ENCODE assay signal across 8 cellular contexts in genomic region chr20:46057856-46058655, GRCh38. TPM values are rescaled to one million over a fixed set of nuclear protein-coding genes. Genes with fewer than 3 reads are reported as not detected.
DNase-seq lines count a peak whose midpoint lies in the region; ATAC-seq and TF ChIP-seq lines count a peak whose summit lies in the region.

No MANE protein-coding gene starts in this region.

- TF ChIP-seq CTCF in GM13976 (IDR thresholded peaks at IDR 0.05; ENCODE audit: borderline replicate concordance, control extremely low read depth, extremely low read depth, insufficient read depth, missing control alignments): no peak
- TF ChIP-seq CTCF in psoas muscle (IDR thresholded peaks at IDR 0.05): no peak

- H3K27ac ChIP-seq in psoas muscle: no peak overlapping the region

- peak; percentile 21 to 31 for ATAC-seq in activated T-cell treated with anti-CD3 and anti-CD28 coated beads, Interleukin-2, amount 50 U/mL, for 4 hours
- ATAC-seq in psoas muscle: peak in 3 of 4 donors; percentile 52 to 66 (median 58)
- ATAC-seq in HG03439 (IDR thresholded peaks at IDR 0.05; ENCODE audit: unreplicated experiment): no peak
- ATAC-seq in HG03342 (IDR thresholded peaks at IDR 0.05; ENCODE audit: unreplicated experiment): no peak

- peaks cover 35% of the 10 kb centered on the region for H3K36me3 Mint-ChIP-seq in activated T-cell treated with anti-CD3 and anti-CD28 coated beads, Interleukin-2, amount 50 U/mL, for 4 hours (ENCODE audit: insufficient read depth)

- peaks cover 19% of the 10 kb centered on the region for H3K27me3 Mint-ChIP-seq in activated T-cell treated with anti-CD3 and anti-CD28 coated beads, Interleukin-2, amount 50 U/mL, for 4 hours (ENCODE audit: low read depth)

- H3K4me3 Mint-ChIP-seq in activated T-cell treated with anti-CD3 and anti-CD28 coated beads, Interleukin-2, amount 50 U/mL, for 4 hours: peak overlapping the region; percentile 5

- no peaks in the 10 kb centered on the region for H3K9me3 Mint-ChIP-seq in activated T-cell treated with anti-CD3 and anti-CD28 coated beads, Interleukin-2, amount 50 U/mL, for 4 hours

- WGBS in psoas muscle, 3 donors: 4 to 11% (median 10%) methylated on average over 58 to 72 of the region's 72 CpGs

- in situ Hi-C loops in GM13976 (cut with MboI; ENCODE audit: low sequenced_read_pairs, unreplicated experiment): no loop called here

- H3K36me3 ChIP-seq in psoas muscle (ENCODE audit: insufficient read depth in 1 of 2, low read depth in 1 of 2) (peaks cover 8 to 36% of the 10 kb centered on the region in 2 donors), MG63 (peaks cover 26% of the 10 kb centered on the region)

- peaks cover 0 to 19% (median 2%) of the 10 kb centered on the region in 3 donors for H3K27me3 ChIP-seq in psoas muscle (ENCODE audit: insufficient read depth in 3 of 3, low read length in 2 of 3)
- H3K27me3 ChIP-seq in MG63: peaks cover 10% of the 10 kb centered on the region

- intact Hi-C loops in cardiac septum (cut with DNase I) (no loop called here), psoas muscle (cut with DNase I) (no loop called here)

- no peaks in the 10 kb centered on the region for H3K9me3 ChIP-seq in psoas muscle
- H3K9me3 ChIP-seq in MG63: no peaks in the 10 kb centered on the region

- peaks cover 50% of the 10 kb centered on the region for H3K4me1 Mint-ChIP-seq in activated T-cell treated with anti-CD3 and anti-CD28 coated beads, Interleukin-2, amount 50 U/mL, for 4 hours (ENCODE audit: low read depth)

- peaks cover 9% of the 10 kb centered on the region for H3K4me1 ChIP-seq in psoas muscle

- H3K4me3 ChIP-seq in psoas muscle: peak overlapping the region; percentile 29
- H3K4me3 ChIP-seq in MG63: no peak overlapping the region

- DNase-seq in GM13976 (ENCODE audit: low spot score) (peak; percentile 35), cardiac septum (ENCODE audit: low spot score) (peak; percentile 89), psoas muscle (peak; percentile 49 to 78), MG63 (no peak), NCI-H2196 treated with DMSO at 0.1 percent for 48 hours (lab: John Stamatoyannopoulos, UW; ENCODE audit: unreplicated experiment) (no peak)
- no peak for DNase-seq in activated T-cell treated with anti-CD3 and anti-CD28 coated beads, Interleukin-2, amount 50 U/mL, for 4 hours

RNA-seq across cellular contexts. Expression of gene SLC12A5, which starts 29.0 kb away (rescaled TPM):
- not detected for total RNA-seq in activated T-cell treated with anti-CD3 and anti-CD28 coated beads, Interleukin-2, amount 50 U/mL, for 4 hours
- total RNA-seq in cardiac septum (0.73 TPM), psoas muscle (not detected)
- polyA plus RNA-seq in psoas muscle: under 1 TPM in 1 of 3 donors, not detected in 2; 0.29 TPM
- 0.15 and 0.72 TPM in 2 replicates for total RNA-seq in MG63 (2014; rRNA removed; shearing (Covaris generic); ENCODE audit: low replicate concordance)

RNA-seq across cellular contexts. Expression of gene NCOA5, which starts 31.7 kb away (rescaled TPM):
- total RNA-seq in activated T-cell treated with anti-CD3 and anti-CD28 coated beads, Interleukin-2, amount 50 U/mL, for 4 hours: 10 to 100 TPM; 38.2 to 45.0 (median 43.3) TPM
- total RNA-seq in cardiac septum: 12.3 TPM
- 10 to 100 TPM; 11.2 to 17.3 (median 12.4) TPM for total RNA-seq in psoas muscle
- 10 to 100 TPM in 1 of 3 donors, 1 to 10 TPM in 2; 8.8 to 17.2 (median 9.6) TPM for polyA plus RNA-seq in psoas muscle
- total RNA-seq in MG63 (2014; rRNA removed; shearing (Covaris generic); ENCODE audit: low replicate concordance): 9.2 and 24.9 TPM in 2 replicates

RNA-seq across cellular contexts. Expression of gene MMP9, which starts 49.3 kb away (rescaled TPM):
- under 1 TPM in 2 of 3 donors, not detected in 1; 0.08 to 0.10 TPM for total RNA-seq in activated T-cell treated with anti-CD3 and anti-CD28 coated beads, Interleukin-2, amount 50 U/mL, for 4 hours
- total RNA-seq in cardiac septum (2.4 TPM), psoas muscle (1 to 10 TPM in 1 of 4 donors, under 1 TPM in 3; 0.30 to 1.2 (median 0.53) TPM)
- polyA plus RNA-seq in psoas muscle: under 1 TPM; 0.07 to 0.20 (median 0.19) TPM
- 0.07 TPM in 1 of 2 replicates, not detected in the other for total RNA-seq in MG63 (2014; rRNA removed; shearing (Covaris generic); ENCODE audit: low replicate concordance)

Comparison
In these comparisons a context has a peak if more than half of its experiments do, and no peak if none do; other contexts are left out.
1. DNase-seq: peak in GM13976 (single experiment), cardiac septum (single experiment) and psoas muscle (2 of 2); none in activated T-cell treated with anti-CD3 and anti-CD28 coated beads, Interleukin-2, amount 50 U/mL, for 4 hours (single experiment), MG63 (single experiment) and NCI-H2196 treated with DMSO at 0.1 percent for 48 hours (single experiment).
2. ATAC-seq: peak in activated T-cell treated with anti-CD3 and anti-CD28 coated beads, Interleukin-2, amount 50 U/mL, for 4 hours (2 of 2) and psoas muscle (3 of 4); none in HG03439 (single experiment) and HG03342 (single experiment).